8 cellular contexts compared by ENCODE assay signal in genomic region chr15:70763950-70764730, GRCh38. TPM values are rescaled to one million over a fixed set of nuclear protein-coding genes. Genes with fewer than 3 reads are reported as not detected.
DNase-seq lines count a peak whose midpoint lies in the region; ATAC-seq and TF ChIP-seq lines count a peak whose summit lies in the region.

No MANE protein-coding gene starts in this region.

- TF ChIP-seq CTCF in BJ (IDR thresholded peaks at IDR 0.05; ENCODE audit: insufficient read depth, low read depth, low read length) (no peak), NB4 (IDR thresholded peaks at IDR 0.05; ENCODE audit: low read depth, low read length) (no peak), nephron progenitor cell (IDR thresholded peaks at IDR 0.05) (no peak)

- CTCF ChIA-PET in BJ (lab: Yijun Ruan, JAX) = interaction anchor here (1.3 kb wide), 1 partner anchor 48 kb away, joined by 5 read pairs; no protein-coding TSS in a partner anchor

- no peaks in the 10 kb centered on the region for H3K9me3 Mint-ChIP-seq in effector memory CD8-positive, alpha-beta T cell
- no peaks in the 10 kb centered on the region for H3K9me3 Mint-ChIP-seq in nephron progenitor cell

- H3K36me3 Mint-ChIP-seq in effector memory CD8-positive, alpha-beta T cell (ENCODE audit: insufficient read depth) = no peaks in the 10 kb centered on the region
- H3K36me3 Mint-ChIP-seq in nephron progenitor cell (ENCODE audit: low read depth) = no peaks in the 10 kb centered on the region

- peak overlapping the region; percentile 81 for H3K4me3 ChIP-seq in BJ (ENCODE audit: low read depth, low read length)
- peak overlapping the region; percentile 53 for H3K4me3 ChIP-seq in NB4 (ENCODE audit: low read depth, low read length)

- ATAC-seq in effector memory CD8-positive, alpha-beta T cell (replicated peaks) = no peak
- ATAC-seq in esophagus mucosa (no peak), HG02623 (IDR thresholded peaks at IDR 0.05; ENCODE audit: unreplicated experiment) (no peak)

- peaks cover 67 to 71% of the 10 kb centered on the region in 2 donors for H3K27me3 Mint-ChIP-seq in effector memory CD8-positive, alpha-beta T cell
- peaks cover 11% of the 10 kb centered on the region for H3K27me3 Mint-ChIP-seq in nephron progenitor cell (ENCODE audit: low read depth, poor library complexity)

- TF ChIP-seq POLR2A in NB4 (IDR thresholded peaks at IDR 0.05; ENCODE audit: extremely low read depth, insufficient read length) = no peak

- H3K27ac Mint-ChIP-seq in effector memory CD8-positive, alpha-beta T cell = peak overlapping the region in 1 of 2 donors; percentile 30
- peak overlapping the region; percentile 67 for H3K27ac Mint-ChIP-seq in nephron progenitor cell

- no peaks in the 10 kb centered on the region for H3K27me3 ChIP-seq in BJ (ENCODE audit: control insufficient read depth, insufficient read depth, low read length)

- POLR2A ChIA-PET in BJ (lab: Charles Lee) = interaction anchor here (0.9 kb wide), 1 partner anchor 36 kb away, joined by 3 read pairs; no protein-coding TSS in a partner anchor

- no peak for DNase-seq in BJ (ENCODE audit: low read depth)
- DNase-seq in NB4 (ENCODE audit: low read depth) = no peak
- no peak for DNase-seq in effector memory CD8-positive, alpha-beta T cell
- peak; percentile 34 for DNase-seq in nephron progenitor cell
- DNase-seq in hepatic stellate cell (ENCODE audit: low spot score) = no peak
- DNase-seq in HT-29 (ENCODE audit: low spot score) = no peak

- H3K4me3 Mint-ChIP-seq in effector memory CD8-positive, alpha-beta T cell = peak overlapping the region; percentile 76 to 81
- peak overlapping the region; percentile 85 for H3K4me3 Mint-ChIP-seq in nephron progenitor cell

- no peaks in the 10 kb centered on the region for H3K36me3 ChIP-seq in BJ (ENCODE audit: control insufficient read depth, insufficient read depth, low read length)

- H3K4me1 Mint-ChIP-seq in effector memory CD8-positive, alpha-beta T cell (ENCODE audit: low read depth in 2 of 2) = peaks cover 13 to 22% of the 10 kb centered on the region in 2 donors
- H3K4me1 Mint-ChIP-seq in nephron progenitor cell = peaks cover 36% of the 10 kb centered on the region

RNA-seq across cellular contexts. Expression of gene UACA, which starts 0.8 kb away (rescaled TPM):
- 143 and 162 TPM in 2 replicates for polyA plus RNA-seq in BJ (2011; rRNA removed)
- 315 and 474 TPM in 2 replicates for polyA minus RNA-seq in BJ (2011; rRNA and poly(A)+ RNA removed)
- 33.4 TPM for total RNA-seq in esophagus mucosa
- 20.2 and 20.5 TPM in 2 replicates for total RNA-seq in HT-29 (2014; rRNA removed; shearing (Covaris generic))
